Comparison of ENCODE assay signal across 13 cellular contexts in genomic region chr15:81299630-81300273, GRCh38. TPM values are rescaled to one million over a fixed set of nuclear protein-coding genes. Genes with fewer than 3 reads are reported as not detected.
DNase-seq lines count a peak whose midpoint lies in the region; ATAC-seq, FAIRE-seq and TF ChIP-seq lines count a peak whose summit lies in the region.
"Had no signal": no experiment of that assay in that cellular context is flagged by ENCODE, and none has a peak within 500 bp of the region (broad histone marks: within the 10 kb centered on the region; RNA-seq: fewer than 3 reads in every experiment).

No MANE protein-coding gene starts in this region.

- H3K9ac ChIP-seq in neural progenitor cell: no peak overlapping the region

- H3K9me3 Mint-ChIP-seq in CD4-positive, CD25-positive, alpha-beta regulatory T cell: peaks cover 0 to 3% (median 0%) of the 10 kb centered on the region in 7 donors
- H3K9me3 Mint-ChIP-seq in activated T-helper 2 cell treated with anti-CD3 and anti-CD28 coated beads, Interferon-gamma antibody, Interleukin-2, Interleukin-4, amounts not matched to agents 10 μg/mL and 5 μg/mL and 100 μg/mL, durations not matched to agents 14 hours and 24 hours and 36 hours: no peaks in the 10 kb centered on the region
- H3K9me3 Mint-ChIP-seq in natural killer cell treated with Interleukin-12 subunit alpha and Interleukin-12 subunit beta and Interleukin-15 and Interleukin-18, amount 100 ng/mL, for 72 hours: no peaks in the 10 kb centered on the region
- H3K9me3 Mint-ChIP-seq in neural progenitor cell: no peaks in the 10 kb centered on the region

- no peak for ATAC-seq in CD4-positive, CD25-positive, alpha-beta regulatory T cell (ENCODE audit: low read depth in 2 of 2)
- ATAC-seq in natural killer cell treated with Interleukin-12 subunit alpha and Interleukin-12 subunit beta and Interleukin-15 and Interleukin-18, amount 100 ng/mL, for 72 hours: no peak
- ATAC-seq: left colon had no signal

- H3K4me1 ChIP-seq in CD4-positive, CD25-positive, alpha-beta regulatory T cell (ENCODE audit: control insufficient read depth, insufficient read depth, low read length, poor library complexity, severe bottlenecking): peaks cover 69% of the 10 kb centered on the region
- peaks cover 22% of the 10 kb centered on the region for H3K4me1 ChIP-seq in neural progenitor cell

- H2AFZ ChIP-seq in neural progenitor cell (replicated peaks): no peak overlapping the region

- FAIRE-seq in GM12891 (lab: Jason Lieb, UNC): peak; percentile 70

- H3K27ac ChIP-seq in CD4-positive, CD25-positive, alpha-beta regulatory T cell (ENCODE audit: insufficient read depth, low read length, poor library complexity, severe bottlenecking): peak overlapping the region; percentile 94
- H3K27ac ChIP-seq in neural progenitor cell: no peak overlapping the region

- no peaks in the 10 kb centered on the region for H3K27me3 ChIP-seq in CD4-positive, CD25-positive, alpha-beta regulatory T cell (ENCODE audit: control insufficient read depth, insufficient read depth, low read length)
- no peaks in the 10 kb centered on the region for H3K27me3 ChIP-seq in neural progenitor cell

- H3K27me3 Mint-ChIP-seq in CD4-positive, CD25-positive, alpha-beta regulatory T cell: no peaks in the 10 kb centered on the region
- no peaks in the 10 kb centered on the region for H3K27me3 Mint-ChIP-seq in activated T-helper 2 cell treated with anti-CD3 and anti-CD28 coated beads, Interferon-gamma antibody, Interleukin-2, Interleukin-4, amounts not matched to agents 10 μg/mL and 5 μg/mL and 100 μg/mL, durations not matched to agents 14 hours and 24 hours and 36 hours (ENCODE audit: low read depth)
- H3K27me3 Mint-ChIP-seq in natural killer cell treated with Interleukin-12 subunit alpha and Interleukin-12 subunit beta and Interleukin-15 and Interleukin-18, amount 100 ng/mL, for 72 hours: no peaks in the 10 kb centered on the region
- H3K27me3 Mint-ChIP-seq in neural progenitor cell (ENCODE audit: insufficient read depth, low read depth): peaks cover 8% of the 10 kb centered on the region

- no peaks in the 10 kb centered on the region for H3K9me3 ChIP-seq in CD4-positive, CD25-positive, alpha-beta regulatory T cell (ENCODE audit: control insufficient read depth in 2 of 2, low read length in 2 of 2)
- H3K9me3 ChIP-seq in neural progenitor cell (ENCODE audit: low read depth): no peaks in the 10 kb centered on the region
- H3K9me3 ChIP-seq: HAP-1 had no signal

- no peaks in the 10 kb centered on the region for H3K79me2 ChIP-seq in neural progenitor cell (ENCODE audit: low read depth)

- no peak for TF ChIP-seq CTCF in neural progenitor cell (IDR thresholded peaks at IDR 0.05)

- H3K27ac Mint-ChIP-seq in CD4-positive, CD25-positive, alpha-beta regulatory T cell: peak overlapping the region; percentile 89 to 100 (median 94)
- peak overlapping the region; percentile 54 for H3K27ac Mint-ChIP-seq in activated T-helper 2 cell treated with anti-CD3 and anti-CD28 coated beads, Interferon-gamma antibody, Interleukin-2, Interleukin-4, amounts not matched to agents 10 μg/mL and 5 μg/mL and 100 μg/mL, durations not matched to agents 14 hours and 24 hours and 36 hours
- H3K27ac Mint-ChIP-seq in natural killer cell treated with Interleukin-12 subunit alpha and Interleukin-12 subunit beta and Interleukin-15 and Interleukin-18, amount 100 ng/mL, for 72 hours: peak overlapping the region; percentile 96 to 99
- no peak overlapping the region for H3K27ac Mint-ChIP-seq in neural progenitor cell

- H3K4me1 Mint-ChIP-seq in CD4-positive, CD25-positive, alpha-beta regulatory T cell: peaks cover 38 to 64% (median 58%) of the 10 kb centered on the region in 4 donors
- H3K4me1 Mint-ChIP-seq in activated T-helper 2 cell treated with anti-CD3 and anti-CD28 coated beads, Interferon-gamma antibody, Interleukin-2, Interleukin-4, amounts not matched to agents 10 μg/mL and 5 μg/mL and 100 μg/mL, durations not matched to agents 14 hours and 24 hours and 36 hours (ENCODE audit: low read depth): peaks cover 93% of the 10 kb centered on the region
- peaks cover 91 to 98% of the 10 kb centered on the region in 2 donors for H3K4me1 Mint-ChIP-seq in natural killer cell treated with Interleukin-12 subunit alpha and Interleukin-12 subunit beta and Interleukin-15 and Interleukin-18, amount 100 ng/mL, for 72 hours (ENCODE audit: low read depth in 2 of 2)
- peaks cover 20% of the 10 kb centered on the region for H3K4me1 Mint-ChIP-seq in neural progenitor cell

- H3K36me3 Mint-ChIP-seq in CD4-positive, CD25-positive, alpha-beta regulatory T cell: peaks cover 79% of the 10 kb centered on the region
- H3K36me3 Mint-ChIP-seq in activated T-helper 2 cell treated with anti-CD3 and anti-CD28 coated beads, Interferon-gamma antibody, Interleukin-2, Interleukin-4, amounts not matched to agents 10 μg/mL and 5 μg/mL and 100 μg/mL, durations not matched to agents 14 hours and 24 hours and 36 hours (ENCODE audit: low read depth): peaks cover 78% of the 10 kb centered on the region
- H3K36me3 Mint-ChIP-seq in natural killer cell treated with Interleukin-12 subunit alpha and Interleukin-12 subunit beta and Interleukin-15 and Interleukin-18, amount 100 ng/mL, for 72 hours: peaks cover 34% of the 10 kb centered on the region
- no peaks in the 10 kb centered on the region for H3K36me3 Mint-ChIP-seq in neural progenitor cell

- H3K36me3 ChIP-seq in CD4-positive, CD25-positive, alpha-beta regulatory T cell (ENCODE audit: control insufficient read depth, insufficient read depth, low read length): peaks cover 60% of the 10 kb centered on the region
- no peaks in the 10 kb centered on the region for H3K36me3 ChIP-seq in neural progenitor cell
- H3K36me3 ChIP-seq: HAP-1 had no signal

- peak overlapping the region; percentile 99 to 100 (median 100) for H3K4me3 Mint-ChIP-seq in CD4-positive, CD25-positive, alpha-beta regulatory T cell
- H3K4me3 Mint-ChIP-seq in activated T-helper 2 cell treated with anti-CD3 and anti-CD28 coated beads, Interferon-gamma antibody, Interleukin-2, Interleukin-4, amounts not matched to agents 10 μg/mL and 5 μg/mL and 100 μg/mL, durations not matched to agents 14 hours and 24 hours and 36 hours (ENCODE audit: low read depth): peak overlapping the region; percentile 96
- H3K4me3 Mint-ChIP-seq in natural killer cell treated with Interleukin-12 subunit alpha and Interleukin-12 subunit beta and Interleukin-15 and Interleukin-18, amount 100 ng/mL, for 72 hours: peak overlapping the region; percentile 96
- no peak overlapping the region for H3K4me3 Mint-ChIP-seq in neural progenitor cell

- no peak overlapping the region for H3K4me2 ChIP-seq in neural progenitor cell

- peaks cover 8% of the 10 kb centered on the region for H3F3A ChIP-seq in neural progenitor cell (ENCODE audit: low read depth)

- H4K20me1 ChIP-seq in neural progenitor cell (ENCODE audit: low read depth): no peaks in the 10 kb centered on the region

- DNase-seq in CD4-positive, CD25-positive, alpha-beta regulatory T cell: no peak
- DNase-seq in GM12891 (ENCODE audit: insufficient read length, low spot score) (no peak), activated gamma-delta T cell (lab: John Stamatoyannopoulos, UW) (no peak), GF-D8 (lab: John Stamatoyannopoulos, UW) (no peak), neural progenitor cell (ENCODE audit: low spot score) (no peak), dermis blood vessel endothelial cell (no peak)
- DNase-seq in activated T-helper 2 cell treated with anti-CD3 and anti-CD28 coated beads, Interferon-gamma antibody, Interleukin-2, Interleukin-4, amounts not matched to agents 10 μg/mL and 5 μg/mL and 100 μg/mL, durations not matched to agents 14 hours and 24 hours and 36 hours (ENCODE audit: low spot score): no peak
- DNase-seq in natural killer cell treated with Interleukin-12 subunit alpha and Interleukin-12 subunit beta and Interleukin-15 and Interleukin-18, amount 100 ng/mL, for 72 hours (ENCODE audit: low spot score): peak; percentile 38
- DNase-seq: activated CD4-positive, alpha-beta T cell treated with anti-CD3 and anti-CD28 coated beads for 48 hours; left colon; NCI-H1436 treated with DMSO at 0.1 percent for 48 hours; occipital lobe had no signal

- intact Hi-C loops in activated T-helper 2 cell treated with anti-CD3 and anti-CD28 coated beads, Interferon-gamma antibody, Interleukin-2, Interleukin-4, amounts not matched to agents 10 μg/mL and 5 μg/mL and 100 μg/mL, durations not matched to agents 14 hours and 24 hours and 36 hours (cut with micrococcal nuclease): loop anchor here (10.0 kb wide), 1 partner anchor 495 kb away; no protein-coding TSS in a partner anchor

- peak overlapping the region; percentile 97 for H3K4me3 ChIP-seq in CD4-positive, CD25-positive, alpha-beta regulatory T cell (ENCODE audit: low read depth, low read length)
- no peak overlapping the region for H3K4me3 ChIP-seq in neural progenitor cell
- H3K4me3 ChIP-seq: HAP-1 had no signal

- TF ChIP-seq POLR2A in GM12891 (IDR thresholded peaks at IDR 0.05; ENCODE audit: low read depth, low read length): 0 out of 2 replicates have a peak, but pooled peaks have one; percentile 24

TF ChIP-seq in GM12891, 5 proteins besides CTCF, POLR2A, EP300 and RAD21:
- TF ChIP-seq PAX5 (IDR thresholded peaks at IDR 0.05; ENCODE audit: insufficient read depth, low read length, severe bottlenecking) (no peak), POLR2AphosphoS5 (IDR thresholded peaks at IDR 0.05; ENCODE audit: low read depth, low read length) (no peak), TAF1 (IDR thresholded peaks at IDR 0.05; ENCODE audit: low read depth, low read length) (no peak), SPI1 (IDR thresholded peaks at IDR 0.05; ENCODE audit: low read depth, low read length) (no peak), POU2F2 (IDR thresholded peaks at IDR 0.05; ENCODE audit: low read depth, low read length) (no peak)

RNA-seq across cellular contexts. Expression of gene STARD5, which starts 24.2 kb away (rescaled TPM):
- 6.6 TPM for total RNA-seq in CD4-positive, CD25-positive, alpha-beta regulatory T cell
- polyA plus RNA-seq in CD4-positive, CD25-positive, alpha-beta regulatory T cell: 1 to 10 TPM; 4.0 to 5.0 (median 4.1) TPM
- 1.8 TPM for polyA plus RNA-seq in GM12891 (2012; ENCODE audit: low read depth, missing spikeins)
- total RNA-seq in activated T-helper 2 cell treated with anti-CD3 and anti-CD28 coated beads, Interferon-gamma antibody, Interleukin-2, Interleukin-4, amounts not matched to agents 10 μg/mL and 5 μg/mL and 100 μg/mL, durations not matched to agents 14 hours and 24 hours and 36 hours: 3.3 and 4.5 TPM in 2 replicates
- total RNA-seq in natural killer cell treated with Interleukin-12 subunit alpha and Interleukin-12 subunit beta and Interleukin-15 and Interleukin-18, amount 100 ng/mL, for 72 hours: 1 to 10 TPM; 6.2 to 7.8 TPM
- 7.2 and 8.5 TPM in 2 replicates for total RNA-seq in neural progenitor cell (ENCODE audit: low replicate concordance)
- 2.1 and 2.6 TPM in 2 replicates for total RNA-seq in dermis blood vessel endothelial cell
